In genomic region chr15:62845239-62846126, GRCh38 we compare ENCODE assay signal across 19 cellular contexts.
DNase-seq lines count a peak whose midpoint lies in the region; FAIRE-seq and TF ChIP-seq lines count a peak whose summit lies in the region.
"Had no signal": no experiment of that assay in that cellular context is flagged by ENCODE, and none has a peak within 500 bp of the region (broad histone marks: within the 10 kb centered on the region; RNA-seq: fewer than 3 reads in every experiment).

No MANE protein-coding gene starts in this region.

- no peaks in the 10 kb centered on the region for H3K9me3 Mint-ChIP-seq in osteocyte (ENCODE audit: unreplicated experiment)
- H3K9me3 Mint-ChIP-seq: activated CD4-positive, alpha-beta memory T cell treated with anti-CD3 and anti-CD28 coated beads for 36 hours; natural killer cell; T-helper 2 cell treated with Interferon-gamma antibody and Interleukin-4, amounts not matched to agents 5 μg/mL and 100 μg/mL, for 36 hours had no signal

- H3K36me3 Mint-ChIP-seq in osteocyte (ENCODE audit: unreplicated experiment): no peaks in the 10 kb centered on the region
- H3K36me3 Mint-ChIP-seq: activated CD4-positive, alpha-beta memory T cell treated with anti-CD3 and anti-CD28 coated beads for 36 hours; CD14-positive monocyte; natural killer cell had no signal

- DNase-seq in RKO (ENCODE audit: low spot score) (peak; percentile 19), foreskin fibroblast (peak; percentile 41 to 62), osteocyte (ENCODE audit: extremely low spot score, unreplicated experiment) (no peak), GM13976 (ENCODE audit: low spot score) (no peak), cerebellum (ENCODE audit: low spot score) (no peak), T-helper 1 cell (no peak)
- no peak for DNase-seq in activated CD4-positive, CD25-positive, alpha-beta regulatory T cell (lab: John Stamatoyannopoulos, UW)
- DNase-seq: activated CD4-positive, alpha-beta memory T cell treated with anti-CD3 and anti-CD28 coated beads for 36 hours; activated effector memory CD4-positive, alpha-beta T cell treated with Interleukin-2 at 50 U/mL for 16 hours; left cardiac atrium; natural killer cell; NCI-H1417; NCI-H524; RPMI8226; stomach had no signal

- in situ Hi-C loops in GM13976 (cut with MboI; ENCODE audit: low sequenced_read_pairs, unreplicated experiment): no loop called here

- H3K4me1 Mint-ChIP-seq in osteocyte (ENCODE audit: unreplicated experiment): peaks cover 95% of the 10 kb centered on the region
- H3K4me1 Mint-ChIP-seq: natural killer cell had no signal

- H3K27me3 Mint-ChIP-seq in osteocyte (ENCODE audit: unreplicated experiment): no peaks in the 10 kb centered on the region

- H3K27ac Mint-ChIP-seq in osteocyte (ENCODE audit: unreplicated experiment): peak overlapping the region; percentile 48
- H3K27ac Mint-ChIP-seq: activated CD4-positive, alpha-beta memory T cell treated with anti-CD3 and anti-CD28 coated beads for 36 hours; CD14-positive monocyte; natural killer cell; T-helper 2 cell treated with Interferon-gamma antibody and Interleukin-4, amounts not matched to agents 5 μg/mL and 100 μg/mL, for 36 hours had no signal

- H3K4me3 ChIP-seq in foreskin fibroblast (ENCODE audit: low read depth in 1 of 2, low read length in 2 of 2): no peak overlapping the region
- H3K4me3 ChIP-seq: ascending aorta, stomach had no signal

- FAIRE-seq in G401.6 (lab: Jason Lieb, UNC): peak; percentile 97

- no peak overlapping the region for H3K4me3 Mint-ChIP-seq in osteocyte (ENCODE audit: unreplicated experiment)
- H3K4me3 Mint-ChIP-seq: activated CD4-positive, alpha-beta memory T cell treated with anti-CD3 and anti-CD28 coated beads for 36 hours; CD14-positive monocyte; natural killer cell; T-helper 2 cell treated with Interferon-gamma antibody and Interleukin-4, amounts not matched to agents 5 μg/mL and 100 μg/mL, for 36 hours had no signal

- TF ChIP-seq CTCF in foreskin fibroblast (IDR thresholded peaks at IDR 0.05; ENCODE audit: low read depth, low read length) (no peak), osteocyte (IDR thresholded peaks at IDR 0.05) (no peak), GM13976 (IDR thresholded peaks at IDR 0.05; ENCODE audit: borderline replicate concordance, control extremely low read depth, extremely low read depth, insufficient read depth, missing control alignments) (no peak)

Comparison
In these comparisons a context has a peak if more than half of its experiments do, and no peak if none do; other contexts are left out.
1. DNase-seq: peak in RKO (single experiment) and foreskin fibroblast (2 of 2); none in osteocyte (single experiment), activated CD4-positive, CD25-positive, alpha-beta regulatory T cell (0 of 4), GM13976 (single experiment), cerebellum (single experiment) and T-helper 1 cell (0 of 5).